In the genomic region with DNA sequence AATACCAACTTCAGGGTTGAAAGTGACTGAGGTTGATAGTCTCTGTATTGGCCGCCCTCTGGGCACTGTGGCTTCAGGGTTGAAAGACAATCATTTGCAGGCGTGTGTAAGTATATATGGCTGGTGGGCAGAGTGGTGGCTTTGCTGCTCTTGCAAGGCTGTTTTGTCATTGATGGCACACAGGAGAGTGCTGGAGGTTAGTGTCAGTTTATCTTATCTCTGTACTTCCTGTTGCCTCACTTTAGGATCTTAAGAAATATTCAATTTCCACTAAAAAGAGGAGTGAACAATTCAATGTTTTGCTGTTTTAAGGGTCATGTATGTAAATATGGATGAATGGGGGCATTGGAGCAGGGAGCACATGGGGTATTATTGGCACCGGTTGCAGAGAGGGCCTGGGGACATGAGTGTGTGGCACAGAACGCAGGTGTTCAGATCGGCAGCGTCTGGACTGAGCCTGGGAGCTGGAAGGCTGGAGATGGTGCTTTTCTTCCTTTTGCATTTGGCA, we compare ENCODE assay signal across 9 cellular contexts. TPM values are rescaled to one million over a fixed set of nuclear protein-coding genes. Genes with fewer than 3 reads are reported as not detected.
DNase-seq lines count a peak whose midpoint lies in the region; ATAC-seq, FAIRE-seq and TF ChIP-seq lines count a peak whose summit lies in the region.
"Had no signal": no experiment of that assay in that cellular context is flagged by ENCODE, and none has a peak within 500 bp of the region (broad histone marks: within the 10 kb centered on the region; RNA-seq: fewer than 3 reads in every experiment).

No MANE protein-coding gene starts in this region.

- peaks cover 24% of the 10 kb centered on the region for H3K36me3 Mint-ChIP-seq in activated CD4-positive, alpha-beta memory T cell treated with anti-CD3 and anti-CD28 coated beads for 36 hours
- peaks cover 35% of the 10 kb centered on the region for H3K36me3 Mint-ChIP-seq in nephron progenitor cell (ENCODE audit: low read depth)

- FAIRE-seq in GM18507 (lab: Jason Lieb, UNC), result peak; percentile 77
- FAIRE-seq: H1 had no signal

- POLR2A ChIA-PET in activated CD4-positive, alpha-beta memory T cell treated with anti-CD3 and anti-CD28 coated beads for 36 hours (lab: Charles Lee), result interaction anchor here (0.6 to 1.5 kb wide), 4 partner anchors 8 to 50 kb away, joined by 4 to 5 read pairs (median 4); no protein-coding TSS in a partner anchor

- intact Hi-C loops in activated CD4-positive, alpha-beta memory T cell treated with anti-CD3 and anti-CD28 coated beads for 36 hours (cut with micrococcal nuclease), result loop anchor here (1.0 to 5.0 kb wide), 6 partner anchors 50 to 396 kb away; a partner anchor contains a TSS

- no peaks in the 10 kb centered on the region for H3K9me3 Mint-ChIP-seq in activated CD4-positive, alpha-beta memory T cell treated with anti-CD3 and anti-CD28 coated beads for 36 hours
- peaks cover 6% of the 10 kb centered on the region for H3K9me3 Mint-ChIP-seq in nephron progenitor cell

- H3K27ac Mint-ChIP-seq in activated CD4-positive, alpha-beta memory T cell treated with anti-CD3 and anti-CD28 coated beads for 36 hours, result peak overlapping the region; percentile 92
- peak overlapping the region; percentile 78 for H3K27ac Mint-ChIP-seq in nephron progenitor cell

- peaks cover 94% of the 10 kb centered on the region for H3K4me1 Mint-ChIP-seq in activated CD4-positive, alpha-beta memory T cell treated with anti-CD3 and anti-CD28 coated beads for 36 hours (ENCODE audit: low read depth)
- H3K4me1 Mint-ChIP-seq in nephron progenitor cell, result peaks cover 82% of the 10 kb centered on the region

- peak; percentile 25 for ATAC-seq in HG03571 (IDR thresholded peaks at IDR 0.05; ENCODE audit: unreplicated experiment)
- no peak for ATAC-seq in GM21528 (IDR thresholded peaks at IDR 0.05; ENCODE audit: low FRiP score, unreplicated experiment)

- DNase-seq in GM18507 (ENCODE audit: extremely low spot score, insufficient read length, low read depth), result no peak
- peak; percentile 63 for DNase-seq in activated CD4-positive, alpha-beta memory T cell treated with anti-CD3 and anti-CD28 coated beads for 36 hours
- no peak for DNase-seq in nephron progenitor cell
- DNase-seq in DMS114 treated with DMSO at 0.1 percent for 48 hours (lab: John Stamatoyannopoulos, UW; ENCODE audit: unreplicated experiment), result no peak
- DNase-seq in UCSD-AML1 (lab: John Stamatoyannopoulos, UW; ENCODE audit: unreplicated experiment), result no peak
- no peak for DNase-seq in NCI-H2171 (lab: John Stamatoyannopoulos, UW)

- CTCF ChIA-PET in activated CD4-positive, alpha-beta memory T cell treated with anti-CD3 and anti-CD28 coated beads for 36 hours (lab: Charles Lee), result interaction anchor here (1.4 kb wide), 1 partner anchor 13 kb away, joined by 4 read pairs; no protein-coding TSS in a partner anchor

- peak overlapping the region; percentile 45 for H3K4me3 Mint-ChIP-seq in activated CD4-positive, alpha-beta memory T cell treated with anti-CD3 and anti-CD28 coated beads for 36 hours
- no peak overlapping the region for H3K4me3 Mint-ChIP-seq in nephron progenitor cell

- no peaks in the 10 kb centered on the region for H3K27me3 Mint-ChIP-seq in activated CD4-positive, alpha-beta memory T cell treated with anti-CD3 and anti-CD28 coated beads for 36 hours
- H3K27me3 Mint-ChIP-seq in nephron progenitor cell (ENCODE audit: low read depth, poor library complexity), result no peaks in the 10 kb centered on the region

- TF ChIP-seq CTCF in nephron progenitor cell (IDR thresholded peaks at IDR 0.05), result no peak

RNA-seq across cellular contexts. Expression of a gene that starts 51.5 kb away (rescaled TPM):
- 10 to 100 TPM; 81.8 to 85.8 TPM for total RNA-seq in activated CD4-positive, alpha-beta memory T cell treated with anti-CD3 and anti-CD28 coated beads for 36 hours
